Comparison of ENCODE assay signal across 2 cellular contexts in the genomic region with DNA sequence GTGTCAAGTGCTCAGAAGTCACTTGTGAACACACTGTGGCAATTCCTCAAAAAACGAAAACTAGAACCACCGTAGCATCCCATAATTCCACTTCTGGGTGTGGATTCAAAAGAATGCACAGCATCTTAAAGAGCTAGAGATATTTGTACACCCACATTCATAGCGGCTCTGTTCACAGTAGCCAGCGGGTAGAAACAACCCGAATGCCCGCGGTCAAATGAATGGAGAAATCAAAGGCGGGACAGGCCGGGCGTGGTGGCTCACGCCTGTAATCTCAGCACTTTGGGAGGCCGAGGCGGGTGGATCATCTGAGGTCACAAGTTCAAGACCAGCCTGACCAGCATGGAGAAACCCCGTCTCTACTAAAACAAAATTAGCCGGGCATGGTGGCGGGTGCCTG.
TF ChIP-seq lines count a peak whose summit lies in the region.

No MANE protein-coding gene starts in this region.

TF ChIP-seq in GM23338, 12 proteins besides CTCF, POLR2A, EP300 and RAD21 (continued from another document):
- TF ChIP-seq, protein P1, sequence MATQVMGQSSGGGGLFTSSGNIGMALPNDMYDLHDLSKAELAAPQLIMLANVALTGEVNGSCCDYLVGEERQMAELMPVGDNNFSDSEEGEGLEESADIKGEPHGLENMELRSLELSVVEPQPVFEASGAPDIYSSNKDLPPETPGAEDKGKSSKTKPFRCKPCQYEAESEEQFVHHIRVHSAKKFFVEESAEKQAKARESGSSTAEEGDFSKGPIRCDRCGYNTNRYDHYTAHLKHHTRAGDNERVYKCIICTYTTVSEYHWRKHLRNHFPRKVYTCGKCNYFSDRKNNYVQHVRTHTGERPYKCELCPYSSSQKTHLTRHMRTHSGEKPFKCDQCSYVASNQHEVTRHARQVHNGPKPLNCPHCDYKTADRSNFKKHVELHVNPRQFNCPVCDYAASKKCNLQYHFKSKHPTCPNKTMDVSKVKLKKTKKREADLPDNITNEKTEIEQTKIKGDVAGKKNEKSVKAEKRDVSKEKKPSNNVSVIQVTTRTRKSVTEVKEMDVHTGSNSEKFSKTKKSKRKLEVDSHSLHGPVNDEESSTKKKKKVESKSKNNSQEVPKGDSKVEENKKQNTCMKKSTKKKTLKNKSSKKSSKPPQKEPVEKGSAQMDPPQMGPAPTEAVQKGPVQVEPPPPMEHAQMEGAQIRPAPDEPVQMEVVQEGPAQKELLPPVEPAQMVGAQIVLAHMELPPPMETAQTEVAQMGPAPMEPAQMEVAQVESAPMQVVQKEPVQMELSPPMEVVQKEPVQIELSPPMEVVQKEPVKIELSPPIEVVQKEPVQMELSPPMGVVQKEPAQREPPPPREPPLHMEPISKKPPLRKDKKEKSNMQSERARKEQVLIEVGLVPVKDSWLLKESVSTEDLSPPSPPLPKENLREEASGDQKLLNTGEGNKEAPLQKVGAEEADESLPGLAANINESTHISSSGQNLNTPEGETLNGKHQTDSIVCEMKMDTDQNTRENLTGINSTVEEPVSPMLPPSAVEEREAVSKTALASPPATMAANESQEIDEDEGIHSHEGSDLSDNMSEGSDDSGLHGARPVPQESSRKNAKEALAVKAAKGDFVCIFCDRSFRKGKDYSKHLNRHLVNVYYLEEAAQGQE (IDR thresholded peaks at IDR 0.05; ENCODE audit: unreplicated experiment): no peak
- TF ChIP-seq, protein P2, sequence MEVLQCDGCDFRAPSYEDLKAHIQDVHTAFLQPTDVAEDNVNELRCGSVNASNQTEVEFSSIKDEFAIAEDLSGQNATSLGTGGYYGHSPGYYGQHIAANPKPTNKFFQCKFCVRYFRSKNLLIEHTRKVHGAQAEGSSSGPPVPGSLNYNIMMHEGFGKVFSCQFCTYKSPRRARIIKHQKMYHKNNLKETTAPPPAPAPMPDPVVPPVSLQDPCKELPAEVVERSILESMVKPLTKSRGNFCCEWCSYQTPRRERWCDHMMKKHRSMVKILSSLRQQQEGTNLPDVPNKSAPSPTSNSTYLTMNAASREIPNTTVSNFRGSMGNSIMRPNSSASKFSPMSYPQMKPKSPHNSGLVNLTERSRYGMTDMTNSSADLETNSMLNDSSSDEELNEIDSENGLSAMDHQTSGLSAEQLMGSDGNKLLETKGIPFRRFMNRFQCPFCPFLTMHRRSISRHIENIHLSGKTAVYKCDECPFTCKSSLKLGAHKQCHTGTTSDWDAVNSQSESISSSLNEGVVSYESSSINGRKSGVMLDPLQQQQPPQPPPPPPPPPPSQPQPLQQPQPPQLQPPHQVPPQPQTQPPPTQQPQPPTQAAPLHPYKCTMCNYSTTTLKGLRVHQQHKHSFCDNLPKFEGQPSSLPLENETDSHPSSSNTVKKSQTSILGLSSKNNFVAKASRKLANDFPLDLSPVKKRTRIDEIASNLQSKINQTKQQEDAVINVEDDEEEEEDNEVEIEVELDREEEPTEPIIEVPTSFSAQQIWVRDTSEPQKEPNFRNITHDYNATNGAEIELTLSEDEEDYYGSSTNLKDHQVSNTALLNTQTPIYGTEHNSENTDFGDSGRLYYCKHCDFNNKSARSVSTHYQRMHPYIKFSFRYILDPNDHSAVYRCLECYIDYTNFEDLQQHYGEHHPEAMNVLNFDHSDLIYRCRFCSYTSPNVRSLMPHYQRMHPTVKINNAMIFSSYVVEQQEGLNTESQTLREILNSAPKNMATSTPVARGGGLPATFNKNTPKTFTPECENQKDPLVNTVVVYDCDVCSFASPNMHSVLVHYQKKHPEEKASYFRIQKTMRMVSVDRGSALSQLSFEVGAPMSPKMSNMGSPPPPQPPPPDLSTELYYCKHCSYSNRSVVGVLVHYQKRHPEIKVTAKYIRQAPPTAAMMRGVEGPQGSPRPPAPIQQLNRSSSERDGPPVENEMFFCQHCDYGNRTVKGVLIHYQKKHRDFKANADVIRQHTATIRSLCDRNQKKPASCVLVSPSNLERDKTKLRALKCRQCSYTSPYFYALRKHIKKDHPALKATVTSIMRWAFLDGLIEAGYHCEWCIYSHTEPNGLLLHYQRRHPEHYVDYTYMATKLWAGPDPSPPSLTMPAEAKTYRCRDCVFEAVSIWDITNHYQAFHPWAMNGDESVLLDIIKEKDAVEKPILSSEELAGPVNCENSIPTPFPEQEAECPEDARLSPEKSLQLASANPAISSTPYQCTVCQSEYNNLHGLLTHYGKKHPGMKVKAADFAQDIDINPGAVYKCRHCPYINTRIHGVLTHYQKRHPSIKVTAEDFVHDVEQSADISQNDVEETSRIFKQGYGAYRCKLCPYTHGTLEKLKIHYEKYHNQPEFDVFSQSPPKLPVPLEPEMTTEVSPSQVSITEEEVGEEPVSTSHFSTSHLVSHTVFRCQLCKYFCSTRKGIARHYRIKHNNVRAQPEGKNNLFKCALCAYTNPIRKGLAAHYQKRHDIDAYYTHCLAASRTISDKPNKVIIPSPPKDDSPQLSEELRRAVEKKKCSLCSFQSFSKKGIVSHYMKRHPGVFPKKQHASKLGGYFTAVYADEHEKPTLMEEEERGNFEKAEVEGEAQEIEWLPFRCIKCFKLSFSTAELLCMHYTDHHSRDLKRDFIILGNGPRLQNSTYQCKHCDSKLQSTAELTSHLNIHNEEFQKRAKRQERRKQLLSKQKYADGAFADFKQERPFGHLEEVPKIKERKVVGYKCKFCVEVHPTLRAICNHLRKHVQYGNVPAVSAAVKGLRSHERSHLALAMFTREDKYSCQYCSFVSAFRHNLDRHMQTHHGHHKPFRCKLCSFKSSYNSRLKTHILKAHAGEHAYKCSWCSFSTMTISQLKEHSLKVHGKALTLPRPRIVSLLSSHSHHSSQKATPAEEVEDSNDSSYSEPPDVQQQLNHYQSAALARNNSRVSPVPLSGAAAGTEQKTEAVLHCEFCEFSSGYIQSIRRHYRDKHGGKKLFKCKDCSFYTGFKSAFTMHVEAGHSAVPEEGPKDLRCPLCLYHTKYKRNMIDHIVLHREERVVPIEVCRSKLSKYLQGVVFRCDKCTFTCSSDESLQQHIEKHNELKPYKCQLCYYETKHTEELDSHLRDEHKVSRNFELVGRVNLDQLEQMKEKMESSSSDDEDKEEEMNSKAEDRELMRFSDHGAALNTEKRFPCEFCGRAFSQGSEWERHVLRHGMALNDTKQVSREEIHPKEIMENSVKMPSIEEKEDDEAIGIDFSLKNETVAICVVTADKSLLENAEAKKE (CRISPR knock-in tag; IDR thresholded peaks at IDR 0.05): no peak
- TF ChIP-seq ZNF331 (CRISPR knock-in tag; IDR thresholded peaks at IDR 0.05; ENCODE audit: low read depth): no peak
- no peak for TF ChIP-seq STAT1 (IDR thresholded peaks at IDR 0.05; ENCODE audit: unreplicated experiment)
- no peak for TF ChIP-seq ZNF114 (CRISPR knock-in tag; IDR thresholded peaks at IDR 0.05)

TF ChIP-seq in SK-N-SH treated with all-trans-retinoic acid at 6 μM for 48 hours, 23 proteins besides CTCF, POLR2A, EP300 and RAD21 (continued from another document):
- TF ChIP-seq, protein P3, sequence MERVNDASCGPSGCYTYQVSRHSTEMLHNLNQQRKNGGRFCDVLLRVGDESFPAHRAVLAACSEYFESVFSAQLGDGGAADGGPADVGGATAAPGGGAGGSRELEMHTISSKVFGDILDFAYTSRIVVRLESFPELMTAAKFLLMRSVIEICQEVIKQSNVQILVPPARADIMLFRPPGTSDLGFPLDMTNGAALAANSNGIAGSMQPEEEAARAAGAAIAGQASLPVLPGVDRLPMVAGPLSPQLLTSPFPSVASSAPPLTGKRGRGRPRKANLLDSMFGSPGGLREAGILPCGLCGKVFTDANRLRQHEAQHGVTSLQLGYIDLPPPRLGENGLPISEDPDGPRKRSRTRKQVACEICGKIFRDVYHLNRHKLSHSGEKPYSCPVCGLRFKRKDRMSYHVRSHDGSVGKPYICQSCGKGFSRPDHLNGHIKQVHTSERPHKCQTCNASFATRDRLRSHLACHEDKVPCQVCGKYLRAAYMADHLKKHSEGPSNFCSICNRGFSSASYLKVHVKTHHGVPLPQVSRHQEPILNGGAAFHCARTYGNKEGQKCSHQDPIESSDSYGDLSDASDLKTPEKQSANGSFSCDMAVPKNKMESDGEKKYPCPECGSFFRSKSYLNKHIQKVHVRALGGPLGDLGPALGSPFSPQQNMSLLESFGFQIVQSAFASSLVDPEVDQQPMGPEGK (CRISPR knock-in tag; IDR thresholded peaks at IDR 0.05; ENCODE audit: borderline replicate concordance): no peak
